In the genomic region with DNA sequence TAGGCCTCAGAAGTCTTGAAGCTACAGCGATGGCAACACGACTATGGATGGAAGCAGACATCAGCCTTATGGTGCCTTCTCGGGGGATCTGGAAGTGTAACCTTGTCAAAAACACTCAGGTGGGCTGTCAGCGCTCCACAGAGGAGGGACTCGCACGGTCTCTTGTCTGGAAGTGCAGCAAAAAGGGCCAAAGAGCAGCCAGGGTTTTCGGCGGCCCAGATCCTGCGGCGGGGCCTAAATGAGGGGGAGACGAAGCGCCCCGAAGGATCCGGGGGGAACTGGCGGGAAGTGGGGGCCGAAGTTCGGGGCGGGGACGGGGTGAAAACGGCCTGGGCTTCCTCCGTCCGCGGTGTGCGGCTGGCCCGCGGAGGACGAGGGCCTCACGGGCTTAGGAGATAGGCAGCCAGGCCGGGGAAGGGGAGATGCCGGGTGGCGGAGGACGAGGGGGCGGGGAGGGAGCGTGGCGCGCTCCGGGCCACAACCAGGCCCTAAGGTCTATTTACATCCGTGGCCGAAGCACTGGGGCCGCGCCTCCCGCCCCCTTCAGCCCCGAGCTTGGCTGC, we compare ENCODE assay signal across 8 cellular contexts. TPM values are rescaled to one million over a fixed set of nuclear protein-coding genes. Genes with fewer than 3 reads are reported as not detected.
A peak's percentile ranks its signal among the peaks of the same experiment; 100 is the strongest.
DNase-seq lines count a peak whose midpoint lies in the region; ATAC-seq and TF ChIP-seq lines count a peak whose summit lies in the region.

No MANE protein-coding gene starts in this region.

- H3K9me3 ChIP-seq in SJSA1 (replicated peaks) (no peaks in the 10 kb centered on the region), sigmoid colon (no peaks in the 10 kb centered on the region)

- peaks cover 16% of the 10 kb centered on the region for H3K4me1 ChIP-seq in SJSA1 (replicated peaks)
- H3K4me1 ChIP-seq in sigmoid colon, result peaks cover 0 to 61% (median 55%) of the 10 kb centered on the region in 4 donors

- peaks cover 33% of the 10 kb centered on the region for H3K36me3 Mint-ChIP-seq in activated CD4-positive, alpha-beta T cell treated with anti-CD3 and anti-CD28 coated beads, Interleukin-2, amount 10 ng/mL, durations not matched to agents 24 days and 14 days (ENCODE audit: low read depth)

- ATAC-seq in HG02623 (IDR thresholded peaks at IDR 0.05; ENCODE audit: unreplicated experiment), result no peak

- no peaks in the 10 kb centered on the region for H3K27me3 ChIP-seq in SJSA1 (replicated peaks)
- H3K27me3 ChIP-seq in sigmoid colon, result no peaks in the 10 kb centered on the region

- no peak for TF ChIP-seq POLR2A in sigmoid colon (IDR thresholded peaks at IDR 0.05)

- peak overlapping the region; percentile 94 for H3K4me3 Mint-ChIP-seq in activated CD4-positive, alpha-beta T cell treated with anti-CD3 and anti-CD28 coated beads, Interleukin-2, amount 10 ng/mL, durations not matched to agents 24 days and 14 days

- H3K27ac ChIP-seq in SJSA1 (peak overlapping the region; percentile 32), sigmoid colon (peak overlapping the region; percentile 84 to 93 (median 87))

- H3K27ac Mint-ChIP-seq in activated CD4-positive, alpha-beta T cell treated with anti-CD3 and anti-CD28 coated beads, Interleukin-2, amount 10 ng/mL, durations not matched to agents 24 days and 14 days, result peak overlapping the region; percentile 90

- TF ChIP-seq CTCF in fibroblast of mammary gland (conservative IDR thresholded peaks at IDR 0.05; ENCODE audit: control insufficient read depth, insufficient read depth, low read depth, low read length) (no peak), sigmoid colon (IDR thresholded peaks at IDR 0.05) (no peak)

- H3K36me3 ChIP-seq in SJSA1, result peaks cover 50% of the 10 kb centered on the region
- H3K36me3 ChIP-seq in sigmoid colon, result peaks cover 0 to 12% (median 2%) of the 10 kb centered on the region in 4 donors

- TF ChIP-seq EP300 in sigmoid colon (IDR thresholded peaks at IDR 0.05), result no peak

- no peaks in the 10 kb centered on the region for H3K9me3 Mint-ChIP-seq in activated CD4-positive, alpha-beta T cell treated with anti-CD3 and anti-CD28 coated beads, Interleukin-2, amount 10 ng/mL, durations not matched to agents 24 days and 14 days

- 1% methylated on average over 43 of the region's 43 CpGs for WGBS in sigmoid colon, 2 donors

- H3K27me3 Mint-ChIP-seq in activated CD4-positive, alpha-beta T cell treated with anti-CD3 and anti-CD28 coated beads, Interleukin-2, amount 10 ng/mL, durations not matched to agents 24 days and 14 days, result no peaks in the 10 kb centered on the region

- peaks cover 55% of the 10 kb centered on the region for H3K4me1 Mint-ChIP-seq in activated CD4-positive, alpha-beta T cell treated with anti-CD3 and anti-CD28 coated beads, Interleukin-2, amount 10 ng/mL, durations not matched to agents 24 days and 14 days

- no peak for DNase-seq in activated CD4-positive, alpha-beta T cell treated with anti-CD3 and anti-CD28 coated beads, Interleukin-2, amount 10 ng/mL, durations not matched to agents 24 days and 14 days
- no peak for DNase-seq in activated CD4-positive, alpha-beta T cell treated with anti-CD3 and anti-CD28 coated beads, Interleukin-2, amount 50 U/mL, for 1 hour
- no peak for DNase-seq in SJSA1 (ENCODE audit: low read depth in 1 of 2, low spot score in 2 of 2)
- DNase-seq in fibroblast of mammary gland (ENCODE audit: low read depth), result no peak
- no peak for DNase-seq in sigmoid colon
- DNase-seq in OCI-M1 (lab: John Stamatoyannopoulos, UW), result no peak
- DNase-seq in NOMO-1 treated with DMSO at 0.1 percent for 48 hours (lab: John Stamatoyannopoulos, UW; ENCODE audit: unreplicated experiment), result no peak

- intact Hi-C loops in activated CD4-positive, alpha-beta T cell treated with anti-CD3 and anti-CD28 coated beads, Interleukin-2, amount 10 ng/mL, durations not matched to agents 24 days and 14 days (cut with micrococcal nuclease), result loop anchor here (5.0 kb wide), 1 partner anchor 175 kb away; no protein-coding TSS in a partner anchor
- intact Hi-C loops in sigmoid colon (cut with DNase I), result loop anchor here (1.0 to 5.0 kb wide), 2 partner anchors 74 to 185 kb away; partner anchors contain the start of genes DUS3L and NDUFA11

- peak overlapping the region; percentile 84 for H3K4me3 ChIP-seq in SJSA1
- peak overlapping the region; percentile 78 for H3K4me3 ChIP-seq in fibroblast of mammary gland (ENCODE audit: control insufficient read depth, low read depth, low read length)
- peak overlapping the region; percentile 67 to 99 (median 85) for H3K4me3 ChIP-seq in sigmoid colon

RNA-seq across cellular contexts. Expression of gene RANBP3, which starts 0.6 kb away (rescaled TPM):
- 105 and 114 TPM in 2 replicates for total RNA-seq in activated CD4-positive, alpha-beta T cell treated with anti-CD3 and anti-CD28 coated beads, Interleukin-2, amount 10 ng/mL, durations not matched to agents 24 days and 14 days
- 81.2 and 88.1 TPM in 2 replicates for total RNA-seq in SJSA1 (2014; rRNA removed; shearing (Covaris generic))
- 10 to 100 TPM; 63.1 to 86.4 (median 82.7) TPM for total RNA-seq in sigmoid colon
- 10 to 100 TPM; 27.0 to 47.5 (median 27.6) TPM for polyA plus RNA-seq in sigmoid colon
